8 cellular contexts compared by ENCODE assay signal in genomic region chr7:73578342-73579124, GRCh38. TPM values are rescaled to one million over a fixed set of nuclear protein-coding genes. Genes with fewer than 3 reads are reported as not detected.
DNase-seq lines count a peak whose midpoint lies in the region; ATAC-seq and TF ChIP-seq lines count a peak whose summit lies in the region.

TBL2 (minus strand) TSS chr7:73578579; CDS start chr7:73578549, 30 bp downstream.

- intact Hi-C loops in natural killer cell (cut with micrococcal nuclease): loop anchor here (1.0 kb wide), 3 partner anchors 21 to 160 kb away; partner anchors contain the start of genes ABHD11, BAZ1B and BCL7B

- no peaks in the 10 kb centered on the region for H3K27me3 Mint-ChIP-seq in activated T-helper 17 cell treated with anti-CD3 and anti-CD28 coated beads, Interleukin-2, amount 50 U/mL, for 72 hours
- no peaks in the 10 kb centered on the region for H3K27me3 Mint-ChIP-seq in natural killer cell (ENCODE audit: low read depth in 2 of 2)

- peak; percentile 99 for DNase-seq in ELF-1 (ENCODE audit: low read depth, low spot score)
- peak; percentile 100 for DNase-seq in GOT3 (lab: John Stamatoyannopoulos, UW)
- DNase-seq in LNCaP clone FGC (ENCODE audit: low read depth): peak; percentile 91
- peak; percentile 99 for DNase-seq in RWPE1 (ENCODE audit: low spot score)
- peak; percentile 97 for DNase-seq in fibroblast of mammary gland (ENCODE audit: low read depth)
- peak; percentile 99 for DNase-seq in natural killer cell
- DNase-seq in stimulated activated naive CD4-positive, alpha-beta T cell treated with Interleukin-2 at 50 U/mL for 16 hours (lab: John Stamatoyannopoulos, UW): peak; percentile 100

- H3K4me3 Mint-ChIP-seq in activated T-helper 17 cell treated with anti-CD3 and anti-CD28 coated beads, Interleukin-2, amount 50 U/mL, for 72 hours: peak within 1 kb of the TSS; percentile 95
- peak within 1 kb of the TSS; percentile 100 for H3K4me3 Mint-ChIP-seq in natural killer cell

- no peaks in the 10 kb centered on the region for H3K9me3 Mint-ChIP-seq in activated T-helper 17 cell treated with anti-CD3 and anti-CD28 coated beads, Interleukin-2, amount 50 U/mL, for 72 hours
- H3K9me3 Mint-ChIP-seq in natural killer cell: no peaks in the 10 kb centered on the region

- ATAC-seq in activated T-helper 17 cell treated with anti-CD3 and anti-CD28 coated beads, Interleukin-2, amount 50 U/mL, for 72 hours (replicated peaks): peak; percentile 92
- peak; percentile 87 to 96 (median 89) for ATAC-seq in natural killer cell

- POLR2A ChIA-PET in RWPE1 (lab: Yijun Ruan, JAX; ENCODE audit: low non-redundant PET): interaction anchor here (0.6 to 0.9 kb wide), 2 partner anchors 18 to 58 kb away, joined by 4 to 10 read pairs; no protein-coding TSS in a partner anchor

- H3K4me3 ChIP-seq in LNCaP clone FGC (ENCODE audit: low read depth, low read length) (peak within 1 kb of the TSS; percentile 80), fibroblast of mammary gland (ENCODE audit: control insufficient read depth, low read depth, low read length) (peak within 1 kb of the TSS; percentile 97)

- CTCF ChIA-PET in RWPE1 (lab: Yijun Ruan, JAX): interaction anchor here (0.7 kb wide), 2 partner anchors 126 to 156 kb away, joined by 3 read pairs; no protein-coding TSS in a partner anchor

- peak within 1 kb of the TSS; percentile 94 for H3K27ac Mint-ChIP-seq in activated T-helper 17 cell treated with anti-CD3 and anti-CD28 coated beads, Interleukin-2, amount 50 U/mL, for 72 hours
- peak within 1 kb of the TSS; percentile 96 to 100 for H3K27ac Mint-ChIP-seq in natural killer cell

- H3K36me3 Mint-ChIP-seq in activated T-helper 17 cell treated with anti-CD3 and anti-CD28 coated beads, Interleukin-2, amount 50 U/mL, for 72 hours (ENCODE audit: low read depth): peaks cover 36% of the 10 kb centered on the region
- no peaks in the 10 kb centered on the region for H3K36me3 Mint-ChIP-seq in natural killer cell

- peak within 1 kb of the TSS; percentile 91 for H3K27ac ChIP-seq in RWPE1

- H3K4me1 Mint-ChIP-seq in activated T-helper 17 cell treated with anti-CD3 and anti-CD28 coated beads, Interleukin-2, amount 50 U/mL, for 72 hours: peaks cover 11% of the 10 kb centered on the region
- H3K4me1 Mint-ChIP-seq in natural killer cell: peaks cover 11 to 31% of the 10 kb centered on the region in 2 donors

- TF ChIP-seq CTCF in LNCaP clone FGC (IDR thresholded peaks at IDR 0.05; ENCODE audit: control insufficient read depth, extremely low read depth, insufficient read depth) (peak; percentile 31; the same call in 1 of the 2 replicates), RWPE1 (conservative IDR thresholded peaks at IDR 0.05; ENCODE audit: low read depth) (no peak), fibroblast of mammary gland (conservative IDR thresholded peaks at IDR 0.05; ENCODE audit: control insufficient read depth, insufficient read depth, low read depth, low read length) (peak; percentile 5), natural killer cell (IDR thresholded peaks at IDR 0.05) (no peak)

RNA-seq across cellular contexts. Expression of gene TBL2, which starts in this region (rescaled TPM):
- 10 to 100 TPM; 34.7 to 43.5 TPM for total RNA-seq in activated T-helper 17 cell treated with anti-CD3 and anti-CD28 coated beads, Interleukin-2, amount 50 U/mL, for 72 hours
- total RNA-seq in natural killer cell: 10 to 100 TPM; 15.1 to 18.5 (median 17.6) TPM

Comparison
In these comparisons a context has a peak if more than half of its experiments do, and no peak if none do; other contexts are left out.
1. Peak in every context shown above with its lines: DNase-seq, ATAC-seq, H3K4me3 ChIP-seq and H3K27ac ChIP-seq.
2. CTCF ChIP-seq: peak in LNCaP clone FGC (single experiment) and fibroblast of mammary gland (single experiment); none in RWPE1 (single experiment) and natural killer cell (single experiment).